Comparison of ENCODE assay signal across 8 cellular contexts in genomic region chr11:88337342-88338222, GRCh38. TPM values are rescaled to one million over a fixed set of nuclear protein-coding genes. Genes with fewer than 3 reads are reported as not detected.
DNase-seq lines count a peak whose midpoint lies in the region; ATAC-seq, FAIRE-seq and TF ChIP-seq lines count a peak whose summit lies in the region.

Gene CTSC, minus strand, starts transcription at chr11:88337736. Its CDS starts 64 bp downstream, at chr11:88337672.

- peak within 1 kb of the TSS; percentile 88 for H3K4me2 ChIP-seq in astrocyte (ENCODE audit: low read length)

- intact Hi-C loops in sciatic nerve (cut with DNase I) = no loop called here

- peak within 1 kb of the TSS; percentile 89 for H2AFZ ChIP-seq in astrocyte (ENCODE audit: low read depth, low read length)

- peaks cover 13% of the 10 kb centered on the region for H3K36me3 ChIP-seq in astrocyte (ENCODE audit: insufficient read depth, low read length)

- DNase-seq in GM18507 (ENCODE audit: extremely low spot score, insufficient read length, low read depth) (peak; percentile 82), NCI-H1930 (lab: John Stamatoyannopoulos, UW) (peak; percentile 67 to 74), astrocyte (ENCODE audit: low read depth) (peak; percentile 84), hypothalamus (lab: John Stamatoyannopoulos, UW) (peak in 48 of 51 donors; percentile 6 to 81 (median 56)), sciatic nerve (ENCODE audit: low spot score) (peak; percentile 97), middle frontal gyrus (ENCODE audit: extremely low spot score, low spot score) (no peak)
- DNase-seq in T-helper 2 cell treated with Interferon-gamma antibody and Interleukin-4, amounts not matched to agents 5 μg/mL and 100 μg/mL, for 36 hours (ENCODE audit: low spot score) = peak; percentile 95

- peaks cover 27% of the 10 kb centered on the region for H3K79me2 ChIP-seq in astrocyte (ENCODE audit: insufficient read depth, low read length)

- H3K27me3 ChIP-seq in astrocyte (ENCODE audit: insufficient read depth, low read length) = no peaks in the 10 kb centered on the region

- no peak for TF ChIP-seq CTCF in astrocyte (IDR thresholded peaks at IDR 0.05; ENCODE audit: insufficient read depth, low read depth, low read length)

- H4K20me1 ChIP-seq in astrocyte (ENCODE audit: insufficient read depth, low read length) = peaks cover 3% of the 10 kb centered on the region

- H3K27ac ChIP-seq in astrocyte (ENCODE audit: low read depth, low read length) = peak within 1 kb of the TSS; percentile 65

- peak within 1 kb of the TSS; percentile 82 for H3K4me3 ChIP-seq in astrocyte (ENCODE audit: insufficient read depth, low read depth, low read length)

- ATAC-seq in HG02884 (IDR thresholded peaks at IDR 0.05; ENCODE audit: unreplicated experiment) (peak; percentile 88), sciatic nerve (peak; percentile 98)

- H3K4me1 Mint-ChIP-seq in T-helper 2 cell treated with Interferon-gamma antibody and Interleukin-4, amounts not matched to agents 5 μg/mL and 100 μg/mL, for 36 hours (ENCODE audit: low read depth) = peaks cover 59% of the 10 kb centered on the region
- H3K4me1 Mint-ChIP-seq in astrocyte (ENCODE audit: low read depth, unreplicated experiment) = peaks cover 12% of the 10 kb centered on the region

- H3K27ac Mint-ChIP-seq in T-helper 2 cell treated with Interferon-gamma antibody and Interleukin-4, amounts not matched to agents 5 μg/mL and 100 μg/mL, for 36 hours = peak within 1 kb of the TSS; percentile 96
- peak within 1 kb of the TSS; percentile 92 for H3K27ac Mint-ChIP-seq in astrocyte (ENCODE audit: unreplicated experiment)

- peak within 1 kb of the TSS; percentile 99 for H3K4me3 Mint-ChIP-seq in T-helper 2 cell treated with Interferon-gamma antibody and Interleukin-4, amounts not matched to agents 5 μg/mL and 100 μg/mL, for 36 hours
- H3K4me3 Mint-ChIP-seq in astrocyte (ENCODE audit: unreplicated experiment) = peak within 1 kb of the TSS; percentile 99

- peaks cover 12% of the 10 kb centered on the region for H3K4me1 ChIP-seq in astrocyte (ENCODE audit: insufficient read depth, low read length)

- no peaks in the 10 kb centered on the region for H3K9me3 ChIP-seq in astrocyte (ENCODE audit: insufficient read depth, low read depth, low read length)

- no peaks in the 10 kb centered on the region for H3K27me3 Mint-ChIP-seq in T-helper 2 cell treated with Interferon-gamma antibody and Interleukin-4, amounts not matched to agents 5 μg/mL and 100 μg/mL, for 36 hours (ENCODE audit: low read depth)
- no peaks in the 10 kb centered on the region for H3K27me3 Mint-ChIP-seq in astrocyte (ENCODE audit: low read depth, unreplicated experiment)

- peak within 1 kb of the TSS; percentile 86 for H3K9ac ChIP-seq in astrocyte (ENCODE audit: low read length)

- no peaks in the 10 kb centered on the region for H3K9me3 Mint-ChIP-seq in T-helper 2 cell treated with Interferon-gamma antibody and Interleukin-4, amounts not matched to agents 5 μg/mL and 100 μg/mL, for 36 hours
- H3K9me3 Mint-ChIP-seq in astrocyte (ENCODE audit: unreplicated experiment) = no peaks in the 10 kb centered on the region

- FAIRE-seq in GM18507 (lab: Jason Lieb, UNC) = peak; percentile 96
- FAIRE-seq in astrocyte (lab: Jason Lieb, UNC) = no peak

- H3K36me3 Mint-ChIP-seq in T-helper 2 cell treated with Interferon-gamma antibody and Interleukin-4, amounts not matched to agents 5 μg/mL and 100 μg/mL, for 36 hours (ENCODE audit: low read depth) = peaks cover 44% of the 10 kb centered on the region
- H3K36me3 Mint-ChIP-seq in astrocyte (ENCODE audit: low read depth, unreplicated experiment) = no peaks in the 10 kb centered on the region

RNA-seq across cellular contexts. Expression of gene CTSC, which starts in this region (rescaled TPM):
- total RNA-seq in astrocyte (160 and 195 TPM in 2 replicates), sciatic nerve (85.2 TPM)
